Comparison of ENCODE assay signal across 8 cellular contexts in the genomic region with DNA sequence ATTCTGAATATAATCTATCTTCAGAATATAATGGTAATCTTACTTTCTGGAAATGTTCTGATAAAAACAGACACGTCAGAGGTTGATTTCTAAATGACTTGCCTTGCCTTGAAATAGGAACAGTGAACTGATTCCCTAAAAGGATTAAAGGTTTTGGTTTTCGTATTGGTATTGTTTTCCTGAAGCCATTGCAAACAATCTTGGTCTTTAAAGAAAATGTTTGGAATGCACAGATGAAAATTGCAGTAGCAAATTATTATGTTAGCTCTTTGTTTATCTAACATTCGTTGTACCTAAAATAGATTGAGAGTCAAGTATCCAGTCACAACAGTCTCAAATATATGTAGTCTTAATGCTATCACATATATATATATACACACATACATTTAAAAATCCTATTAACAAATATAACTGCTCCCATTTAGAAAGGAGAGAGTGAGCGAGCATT. TPM values are rescaled to one million over a fixed set of nuclear protein-coding genes. Genes with fewer than 3 reads are reported as not detected.
A peak's percentile ranks its signal among the peaks of the same experiment; 100 is the strongest.
DNase-seq lines count a peak whose midpoint lies in the region; ATAC-seq, FAIRE-seq and TF ChIP-seq lines count a peak whose summit lies in the region.

No MANE protein-coding gene starts in this region.

- TF ChIP-seq RAD21 in A549 (conservative IDR thresholded peaks at IDR 0.05 in 1 of 2, IDR thresholded peaks at IDR 0.05 in 1 of 2) = no peak

- H3K27me3 Mint-ChIP-seq in IgD-negative memory B cell (peaks cover 1% of the 10 kb centered on the region), chondrocyte (ENCODE audit: low read depth) (no peaks in the 10 kb centered on the region)

- DNase-seq in A549 (ENCODE audit: low read depth in 1 of 2, low spot score in 1 of 2) = no peak
- no peak for DNase-seq in chondrocyte (ENCODE audit: low spot score)
- DNase-seq in NOMO-1 treated with DMSO at 0.1 percent for 48 hours (lab: John Stamatoyannopoulos, UW; ENCODE audit: unreplicated experiment) = no peak
- no peak for DNase-seq in COR-L47 (lab: John Stamatoyannopoulos, UW)
- no peak for DNase-seq in HEK293T (ENCODE audit: extremely low spot score)
- DNase-seq in NOMO-1 (lab: John Stamatoyannopoulos, UW; ENCODE audit: unreplicated experiment in 2 of 2) = no peak

- peaks cover 23 to 45% (median 43%) of the 10 kb centered on the region in 3 donors for H3K4me1 Mint-ChIP-seq in IgD-negative memory B cell
- peaks cover 51% of the 10 kb centered on the region for H3K4me1 Mint-ChIP-seq in chondrocyte (ENCODE audit: low read depth)

- no peak overlapping the region for H3K27ac ChIP-seq in A549

- H3K4me1 ChIP-seq in A549 (peaks cover 50% of the 10 kb centered on the region), mucosa of stomach (ENCODE audit: control insufficient read depth, insufficient read depth, low read length) (peaks cover 25% of the 10 kb centered on the region)

- TF ChIP-seq CTCF in A549 (IDR thresholded peaks at IDR 0.05) = no peak
- no peak for TF ChIP-seq CTCF in chondrocyte (IDR thresholded peaks at IDR 0.05)

- CTCF ChIA-PET in A549 (lab: Yijun Ruan, JAX) (interaction anchor here (1.1 to 1.8 kb wide), 2 partner anchors 108 to 346 kb away, joined by 3 to 6 read pairs; no protein-coding TSS in a partner anchor), HEK293T (lab: Yijun Ruan, JAX) (no interaction called here)

- ATAC-seq in A549 = no peak

- peaks cover 2% of the 10 kb centered on the region for H3K36me3 Mint-ChIP-seq in IgD-negative memory B cell
- no peaks in the 10 kb centered on the region for H3K36me3 Mint-ChIP-seq in chondrocyte (ENCODE audit: low read depth)

- peak overlapping the region; percentile 95 for H3K4me2 ChIP-seq in A549

- no peak for TF ChIP-seq POLR2A in A549 (IDR thresholded peaks at IDR 0.05; ENCODE audit: low read length)

- no peak for FAIRE-seq in A549 (lab: Jason Lieb, UNC)

- 56% methylated on average over 4 of the region's 4 CpGs for WGBS in A549 (ENCODE audit: missing lambda C conversion rate)

- H3K9me3 ChIP-seq in A549 (no peaks in the 10 kb centered on the region), mucosa of stomach (ENCODE audit: control insufficient read depth, low read length) (no peaks in the 10 kb centered on the region)

- no peaks in the 10 kb centered on the region for H3K27me3 ChIP-seq in mucosa of stomach (ENCODE audit: control insufficient read depth, insufficient read depth, low read length)

- TF ChIP-seq EP300 in A549 (IDR thresholded peaks at IDR 0.05) = no peak

- no peaks in the 10 kb centered on the region for H3K9me3 Mint-ChIP-seq in IgD-negative memory B cell
- no peaks in the 10 kb centered on the region for H3K9me3 Mint-ChIP-seq in chondrocyte (ENCODE audit: low read depth)

- H3K9ac ChIP-seq in mucosa of stomach (ENCODE audit: low read length) = peak overlapping the region; percentile 32

- peak overlapping the region; percentile 87 for H3K4me3 ChIP-seq in A549
- no peak overlapping the region for H3K4me3 ChIP-seq in mucosa of stomach (ENCODE audit: low read length)

- peak overlapping the region; percentile 77 to 94 (median 82) for H3K4me3 Mint-ChIP-seq in IgD-negative memory B cell
- peak overlapping the region; percentile 91 for H3K4me3 Mint-ChIP-seq in chondrocyte (ENCODE audit: unreplicated experiment)

- H3K27ac Mint-ChIP-seq in IgD-negative memory B cell (peak overlapping the region; percentile 11 to 91 (median 85)), chondrocyte (ENCODE audit: unreplicated experiment) (peak overlapping the region; percentile 98)

- POLR2A ChIA-PET in A549 (lab: Yijun Ruan, JAX) = no interaction called here
- POLR2A ChIA-PET in HEK293T (lab: Yijun Ruan, JAX) = interaction anchor here (1.6 kb wide), 1 partner anchor 70 kb away, joined by 5 read pairs; no protein-coding TSS in a partner anchor

- H3K36me3 ChIP-seq in mucosa of stomach (ENCODE audit: control insufficient read depth, insufficient read depth, low read length) = no peaks in the 10 kb centered on the region

TF ChIP-seq in A549, 52 proteins besides CTCF, POLR2A, EP300 and RAD21:
- TF ChIP-seq, protein P1, sequence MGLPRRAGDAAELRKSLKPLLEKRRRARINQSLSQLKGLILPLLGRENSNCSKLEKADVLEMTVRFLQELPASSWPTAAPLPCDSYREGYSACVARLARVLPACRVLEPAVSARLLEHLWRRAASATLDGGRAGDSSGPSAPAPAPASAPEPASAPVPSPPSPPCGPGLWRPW (IDR thresholded peaks at IDR 0.05) = no peak
- TF ChIP-seq EHMT2 (IDR thresholded peaks at IDR 0.05; ENCODE audit: low read depth) (no peak), SREBF2 (IDR thresholded peaks at IDR 0.05) (no peak), FOSL2 (IDR thresholded peaks at IDR 0.05) (no peak), FOSL2 (CRISPR knock-in tag; IDR thresholded peaks at IDR 0.05) (no peak), FOSB (CRISPR knock-in tag; IDR thresholded peaks at IDR 0.05) (no peak), MYC (IDR thresholded peaks at IDR 0.05; ENCODE audit: borderline replicate concordance, low read length) (no peak), RFX5 (IDR thresholded peaks at IDR 0.05) (no peak), RCOR1 (IDR thresholded peaks at IDR 0.05; ENCODE audit: low read depth, low read length) (no peak), NR3C1 (IDR thresholded peaks at IDR 0.05) (no peak), MAFK (IDR thresholded peaks at IDR 0.05; ENCODE audit: partially characterized antibody) (no peak), EHF (CRISPR knock-in tag; IDR thresholded peaks at IDR 0.05) (no peak), HOXB5 (CRISPR knock-in tag; IDR thresholded peaks at IDR 0.05) (no peak)
- TF ChIP-seq, protein P2, sequence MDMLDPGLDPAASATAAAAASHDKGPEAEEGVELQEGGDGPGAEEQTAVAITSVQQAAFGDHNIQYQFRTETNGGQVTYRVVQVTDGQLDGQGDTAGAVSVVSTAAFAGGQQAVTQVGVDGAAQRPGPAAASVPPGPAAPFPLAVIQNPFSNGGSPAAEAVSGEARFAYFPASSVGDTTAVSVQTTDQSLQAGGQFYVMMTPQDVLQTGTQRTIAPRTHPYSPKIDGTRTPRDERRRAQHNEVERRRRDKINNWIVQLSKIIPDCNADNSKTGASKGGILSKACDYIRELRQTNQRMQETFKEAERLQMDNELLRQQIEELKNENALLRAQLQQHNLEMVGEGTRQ (IDR thresholded peaks at IDR 0.05) = no peak
TF ChIP-seq in A549: peak in this region for 0.

TF ChIP-seq in HEK293T, 16 proteins besides CTCF, POLR2A, EP300 and RAD21:
- no peak for TF ChIP-seq BHLHE40 (IDR thresholded peaks at IDR 0.05; ENCODE audit: borderline replicate concordance)
- TF ChIP-seq TARDBP (IDR thresholded peaks at IDR 0.05) = no peak
- TF ChIP-seq ZNF384 (IDR thresholded peaks at IDR 0.05) = no peak
- TF ChIP-seq ARNT (IDR thresholded peaks at IDR 0.05) = no peak
- TF ChIP-seq, protein P3, sequence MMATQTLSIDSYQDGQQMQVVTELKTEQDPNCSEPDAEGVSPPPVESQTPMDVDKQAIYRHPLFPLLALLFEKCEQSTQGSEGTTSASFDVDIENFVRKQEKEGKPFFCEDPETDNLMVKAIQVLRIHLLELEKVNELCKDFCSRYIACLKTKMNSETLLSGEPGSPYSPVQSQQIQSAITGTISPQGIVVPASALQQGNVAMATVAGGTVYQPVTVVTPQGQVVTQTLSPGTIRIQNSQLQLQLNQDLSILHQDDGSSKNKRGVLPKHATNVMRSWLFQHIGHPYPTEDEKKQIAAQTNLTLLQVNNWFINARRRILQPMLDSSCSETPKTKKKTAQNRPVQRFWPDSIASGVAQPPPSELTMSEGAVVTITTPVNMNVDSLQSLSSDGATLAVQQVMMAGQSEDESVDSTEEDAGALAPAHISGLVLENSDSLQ (IDR thresholded peaks at IDR 0.05) = no peak
- no peak for TF ChIP-seq SP1 (IDR thresholded peaks at IDR 0.05)
- TF ChIP-seq SUZ12 (IDR thresholded peaks at IDR 0.05) = no peak

RNA-seq across cellular contexts. Expression of a gene that starts 1.7 kb away (rescaled TPM):
- 226 and 234 TPM in 2 replicates for polyA plus RNA-seq in A549 (2011; rRNA removed)
- polyA plus RNA-seq in A549 (2012; cell fraction: cytosol; rRNA removed) = 57.7 and 60.8 TPM in 2 replicates
- 35.4 and 40.4 TPM in 2 replicates for polyA plus RNA-seq in A549 (2012; cell fraction: nucleus; rRNA removed)
- 94.1 to 116 TPM (median 115 TPM) in 3 replicates for polyA plus RNA-seq in A549 (2017; fragmentation: RNase III; extraction: RNeasy Plus Mini Kit Qiagen cat#74134 plus additional on column Dnase treatment)
- 23.6 and 23.8 TPM in 2 replicates for polyA minus RNA-seq in A549 (2011; rRNA and poly(A)+ RNA removed)
- 538 TPM for polyA plus RNA-seq in IgD-negative memory B cell
- 339 to 450 TPM (median 350 TPM) in 3 replicates for total RNA-seq in chondrocyte
